ENCODE assay signal across 21 cellular contexts in genomic region chr2:203361922-203362321, GRCh38. TPM values are rescaled to one million over a fixed set of nuclear protein-coding genes. Genes with fewer than 3 reads are reported as not detected.
DNase-seq lines count a peak whose midpoint lies in the region; ATAC-seq, FAIRE-seq and TF ChIP-seq lines count a peak whose summit lies in the region.
"Had no signal": no experiment of that assay in that cellular context is flagged by ENCODE, and none has a peak within 500 bp of the region (broad histone marks: within the 10 kb centered on the region; RNA-seq: fewer than 3 reads in every experiment).

No MANE protein-coding gene starts in this region.

- BruUV-seq in endothelial cell of umbilical vein (replicated peaks; lab: Mats Ljungman, UMichigan): no TSS peak

- H3K9me1 ChIP-seq in endothelial cell of umbilical vein (replicated peaks; ENCODE audit: control insufficient read depth, extremely low read depth, insufficient read depth, low read length): no peaks in the 10 kb centered on the region

- no peaks in the 10 kb centered on the region for H3K9me3 ChIP-seq in endothelial cell of umbilical vein (replicated peaks; ENCODE audit: control insufficient read depth, insufficient read depth, low read length)

- no peaks in the 10 kb centered on the region for H3K36me3 ChIP-seq in endothelial cell of umbilical vein (ENCODE audit: control insufficient read depth in 2 of 2, extremely low read depth in 1 of 2, insufficient read depth in 2 of 2, low read length in 2 of 2)

- peaks cover 7% of the 10 kb centered on the region for H3K4me1 Mint-ChIP-seq in activated T-helper 17 cell treated with anti-CD3 and anti-CD28 coated beads, Interleukin-2, amount 50 U/mL, for 72 hours
- peaks cover 14% of the 10 kb centered on the region for H3K4me1 Mint-ChIP-seq in mesothelial cell of epicardium
- H3K4me1 Mint-ChIP-seq in glutamatergic neuron (ENCODE audit: low read depth, unreplicated experiment): no peaks in the 10 kb centered on the region

- no peak overlapping the region for H3K4me2 ChIP-seq in endothelial cell of umbilical vein (ENCODE audit: insufficient read depth, low read length)

- no peaks in the 10 kb centered on the region for H3K27me3 ChIP-seq in endothelial cell of umbilical vein (ENCODE audit: control insufficient read depth in 2 of 2, insufficient read depth in 2 of 2, low read length in 2 of 2)

- no peak overlapping the region for H3K4me3 ChIP-seq in endothelial cell of umbilical vein (replicated peaks in 1 of 3; ENCODE audit: insufficient read depth in 1 of 3, low read depth in 1 of 3, low read length in 3 of 3)
- no peak overlapping the region for H3K4me3 ChIP-seq in lower leg skin (ENCODE audit: low read depth, poor library complexity, severe bottlenecking)

- no peak for TF ChIP-seq POLR2A in endothelial cell of umbilical vein (IDR thresholded peaks at IDR 0.05; ENCODE audit: low read depth, low read length)
- no peak for TF ChIP-seq POLR2A in lower leg skin (IDR thresholded peaks at IDR 0.05)

- CTCF ChIA-PET in endothelial cell of umbilical vein (lab: Charles Lee): interaction anchor here (1.0 kb wide), 1 partner anchor 19 kb away, joined by 3 read pairs; no protein-coding TSS in a partner anchor

- ATAC-seq in activated T-helper 17 cell treated with anti-CD3 and anti-CD28 coated beads, Interleukin-2, amount 50 U/mL, for 72 hours (replicated peaks): no peak
- ATAC-seq in GM21825 (IDR thresholded peaks at IDR 0.05; ENCODE audit: unreplicated experiment): no peak
- ATAC-seq: HCT116 had no signal

- FAIRE-seq in endothelial cell of umbilical vein (lab: Jason Lieb, UNC): no peak
- FAIRE-seq: GM12892 had no signal

- intact Hi-C loops in endothelial cell of umbilical vein (cut with micrococcal nuclease): no loop called here
- intact Hi-C loops in lower leg skin (cut with DNase I; ENCODE audit: low total_unique reads): no loop called here

- no peak for TF ChIP-seq CTCF in endothelial cell of umbilical vein (IDR thresholded peaks at IDR 0.05; ENCODE audit: extremely low read depth in 1 of 2, insufficient read depth in 1 of 2, low read depth in 1 of 2, low read length in 2 of 2)
- no peak for TF ChIP-seq CTCF in mesothelial cell of epicardium (IDR thresholded peaks at IDR 0.05; ENCODE audit: unreplicated experiment)
- no peak for TF ChIP-seq CTCF in glutamatergic neuron (IDR thresholded peaks at IDR 0.05; ENCODE audit: partially characterized antibody, unreplicated experiment)
- TF ChIP-seq CTCF in lower leg skin (IDR thresholded peaks at IDR 0.05): no peak

- no peak overlapping the region for H3K27ac ChIP-seq in endothelial cell of umbilical vein (ENCODE audit: insufficient read depth, low read depth, low read length)

- DNase-seq in AG20443 (ENCODE audit: low spot score) (peak; percentile 28), endothelial cell of umbilical vein (ENCODE audit: low read depth, low spot score) (peak; percentile 52), mesothelial cell of epicardium (ENCODE audit: low spot score in 2 of 2, unreplicated experiment in 2 of 2) (no peak), NCI-H774 (lab: John Stamatoyannopoulos, UW) (no peak), glutamatergic neuron (no peak), lower leg skin (ENCODE audit: low spot score in 2 of 2) (no peak)
- DNase-seq: activated CD4-positive, alpha-beta T cell treated with anti-CD3 and anti-CD28 coated beads, Interleukin-2, amount 50 U/mL, for 48 hours; activated naive CD4-positive, alpha-beta T cell; activated T-cell treated with anti-CD3 and anti-CD28 coated beads for 4 hours; CD4-positive, alpha-beta memory T cell; DMS153; left cardiac atrium; NCI-H1694 treated with DMSO at 0.1 percent for 48 hours; NCI-H446; retina; SHP77; T-helper 1 cell had no signal

- dilution Hi-C loops in endothelial cell of umbilical vein (cut with MboI; ENCODE audit: extremely low pct_ligation_motif_present, low sequenced_read_pairs): no loop called here

- peaks cover 3% of the 10 kb centered on the region for H3K4me1 ChIP-seq in endothelial cell of umbilical vein (ENCODE audit: control insufficient read depth, extremely low read depth, insufficient read depth, low read length)

- H3K9ac ChIP-seq in endothelial cell of umbilical vein (replicated peaks; ENCODE audit: extremely low read depth, insufficient read depth, low read length): no peak overlapping the region

- H3K4me3 Mint-ChIP-seq in activated T-helper 17 cell treated with anti-CD3 and anti-CD28 coated beads, Interleukin-2, amount 50 U/mL, for 72 hours: no peak overlapping the region
- H3K4me3 Mint-ChIP-seq in mesothelial cell of epicardium (no peak overlapping the region), glutamatergic neuron (ENCODE audit: unreplicated experiment) (no peak overlapping the region)

- H3K27ac Mint-ChIP-seq in activated T-helper 17 cell treated with anti-CD3 and anti-CD28 coated beads, Interleukin-2, amount 50 U/mL, for 72 hours: peak overlapping the region; percentile 56
- H3K27ac Mint-ChIP-seq in mesothelial cell of epicardium: peak overlapping the region; percentile 70
- H3K27ac Mint-ChIP-seq in glutamatergic neuron (ENCODE audit: unreplicated experiment): no peak overlapping the region

- no peak overlapping the region for H2AFZ ChIP-seq in endothelial cell of umbilical vein (ENCODE audit: low read depth, low read length)

- no peaks in the 10 kb centered on the region for H3K9me3 Mint-ChIP-seq in activated T-helper 17 cell treated with anti-CD3 and anti-CD28 coated beads, Interleukin-2, amount 50 U/mL, for 72 hours
- H3K9me3 Mint-ChIP-seq in mesothelial cell of epicardium (peaks cover 16% of the 10 kb centered on the region), glutamatergic neuron (ENCODE audit: unreplicated experiment) (peaks cover 1% of the 10 kb centered on the region)

- peaks cover 35% of the 10 kb centered on the region for H3K79me2 ChIP-seq in endothelial cell of umbilical vein (ENCODE audit: control insufficient read depth, insufficient read depth, low read length)

- H3K27me3 Mint-ChIP-seq in activated T-helper 17 cell treated with anti-CD3 and anti-CD28 coated beads, Interleukin-2, amount 50 U/mL, for 72 hours: no peaks in the 10 kb centered on the region
- H3K27me3 Mint-ChIP-seq in mesothelial cell of epicardium (ENCODE audit: low read depth): no peaks in the 10 kb centered on the region
- peaks cover 2% of the 10 kb centered on the region for H3K27me3 Mint-ChIP-seq in glutamatergic neuron (ENCODE audit: unreplicated experiment)
- H3K27me3 Mint-ChIP-seq: CD4-positive, alpha-beta memory T cell had no signal

- POLR2A ChIA-PET in endothelial cell of umbilical vein (lab: Charles Lee): no interaction called here

- peaks cover 6% of the 10 kb centered on the region for H3K36me3 Mint-ChIP-seq in activated T-helper 17 cell treated with anti-CD3 and anti-CD28 coated beads, Interleukin-2, amount 50 U/mL, for 72 hours (ENCODE audit: low read depth)
- H3K36me3 Mint-ChIP-seq in mesothelial cell of epicardium (peaks cover 19% of the 10 kb centered on the region), glutamatergic neuron (ENCODE audit: unreplicated experiment) (no peaks in the 10 kb centered on the region)

- no peaks in the 10 kb centered on the region for H4K20me1 ChIP-seq in endothelial cell of umbilical vein (replicated peaks; ENCODE audit: control insufficient read depth, extremely low read depth, insufficient read depth, low read length)

TF ChIP-seq in endothelial cell of umbilical vein, 7 proteins besides CTCF, POLR2A, EP300 and RAD21:
- no peak for TF ChIP-seq EZH2 (IDR thresholded peaks at IDR 0.05; ENCODE audit: borderline replicate concordance, low read depth, low read length, severe bottlenecking)
- no peak for TF ChIP-seq MYC (IDR thresholded peaks at IDR 0.05; ENCODE audit: low read depth, low read length)
- no peak for TF ChIP-seq MAX (IDR thresholded peaks at IDR 0.05; ENCODE audit: insufficient read depth, insufficient read length)
- no peak for TF ChIP-seq FOS (IDR thresholded peaks at IDR 0.05; ENCODE audit: borderline replicate concordance, insufficient read depth, low read length)
- TF ChIP-seq JUN (IDR thresholded peaks at IDR 0.05; ENCODE audit: borderline replicate concordance, insufficient read depth, insufficient read length, low read depth): no peak
- TF ChIP-seq GATA2 (IDR thresholded peaks at IDR 0.05; ENCODE audit: insufficient read depth, insufficient read length, low read depth, low read length): no peak
- no peak for TF ChIP-seq POLR2AphosphoS5 (IDR thresholded peaks at IDR 0.05; ENCODE audit: insufficient read depth, low read depth, low read length)

RNA-seq across cellular contexts. Expression of gene ABI2, which starts 33.7 kb away (rescaled TPM):
- total RNA-seq in activated T-helper 17 cell treated with anti-CD3 and anti-CD28 coated beads, Interleukin-2, amount 50 U/mL, for 72 hours: 10 to 100 TPM; 35.6 to 38.6 TPM
- 61.0 and 74.4 TPM in 2 replicates for total RNA-seq in endothelial cell of umbilical vein
- 30.9 and 35.7 TPM in 2 replicates for polyA plus RNA-seq in endothelial cell of umbilical vein
- 44.2 and 48.8 TPM in 2 replicates for polyA plus RNA-seq in endothelial cell of umbilical vein (2011; cell fraction: cytosol; rRNA removed)
- polyA plus RNA-seq in endothelial cell of umbilical vein (2011; cell fraction: nucleus; rRNA removed): 67.1 and 72.0 TPM in 2 replicates
- polyA plus RNA-seq in endothelial cell of umbilical vein (2012): 63.0 and 68.9 TPM in 2 replicates
- polyA minus RNA-seq in endothelial cell of umbilical vein: 46.0 and 53.9 TPM in 2 replicates
- 11.4 TPM for polyA minus RNA-seq in endothelial cell of umbilical vein (2011; cell fraction: cytosol; rRNA and poly(A)+ RNA removed)
- 37.0 and 43.2 TPM in 2 replicates for polyA minus RNA-seq in endothelial cell of umbilical vein (2011; cell fraction: nucleus; rRNA and poly(A)+ RNA removed)
- total RNA-seq in mesothelial cell of epicardium: 118 to 131 TPM (median 121 TPM) in 3 replicates
- 101 TPM for total RNA-seq in glutamatergic neuron (ENCODE audit: unreplicated experiment)
- total RNA-seq in lower leg skin: 10 to 100 TPM in 3 of 4 donors, 1 to 10 TPM in 1; 5.4 to 23.5 (median 19.1) TPM

Comparison
In these comparisons a context has a peak if more than half of its experiments do, and no peak if none do; other contexts are left out.
1. DNase-seq: peak in AG20443 (single experiment) and endothelial cell of umbilical vein (single experiment); none in mesothelial cell of epicardium (0 of 2), NCI-H774 (single experiment), glutamatergic neuron (single experiment) and lower leg skin (0 of 2).